Comparison of ENCODE assay signal across 23 cellular contexts in genomic region chr5:33526755-33527154, GRCh38.
"Had no signal": no experiment of that assay in that cellular context is flagged by ENCODE, and none has a peak within 500 bp of the region (broad histone marks: within the 10 kb centered on the region; RNA-seq: fewer than 3 reads in every experiment).

No MANE protein-coding gene starts in this region.

- H3K4me3 ChIP-seq: colonic mucosa, testis, vagina had no signal

- H3K36me3 ChIP-seq: colonic mucosa, vagina had no signal

- ATAC-seq: activated CD4-positive, CD25-positive, alpha-beta regulatory T cell treated with anti-CD3 and anti-CD28 coated beads, Interleukin-2, amount 50 U/mL, for 24 hours; activated CD8-positive, alpha-beta memory T cell treated with anti-CD3 and anti-CD28 coated beads, Interleukin-2, amount 10 ng/mL, durations not matched to agents 7 days and 5 days; left colon had no signal

- DNase-seq: activated CD4-positive, alpha-beta memory T cell treated with anti-CD3 and anti-CD28 coated beads, Interleukin-2, amount 10 ng/mL, durations not matched to agents 7 days and 5 days; activated CD4-positive, alpha-beta T cell treated with anti-CD3 and anti-CD28 coated beads, Interleukin-2, amount 10 ng/mL, durations not matched to agents 24 days and 14 days; activated CD8-positive, alpha-beta memory T cell treated with anti-CD3 and anti-CD28 coated beads, Interleukin-2, amount 10 ng/mL, durations not matched to agents 7 days and 5 days; activated gamma-delta T cell; activated naive CD4-positive, alpha-beta T cell treated with anti-CD3 and anti-CD28 coated beads, Interleukin-2, amount 50 U/mL, for 16 hours; activated T-cell treated with anti-CD3 and anti-CD28 coated beads for 4 hours; aorta; brain microvascular endothelial cell; colonic mucosa; left colon; mesenchymal stem cell; naive B cell; occipital lobe; stimulated activated CD4-positive, alpha-beta T cell treated with anti-CD3 and anti-CD28 coated beads, Interleukin-2, amount 100 ng/mL, for 48 hours; stimulated activated naive CD4-positive, alpha-beta T cell; testis; trophoblast cell had no signal

- H3K27me3 Mint-ChIP-seq: activated CD4-positive, alpha-beta memory T cell treated with anti-CD3 and anti-CD28 coated beads, Interleukin-2, amount 10 ng/mL, durations not matched to agents 7 days and 5 days; activated CD4-positive, alpha-beta T cell treated with anti-CD3 and anti-CD28 coated beads, Interleukin-2, amount 10 ng/mL, durations not matched to agents 24 days and 14 days; activated CD8-positive, alpha-beta memory T cell treated with anti-CD3 and anti-CD28 coated beads, Interleukin-2, amount 10 ng/mL, durations not matched to agents 7 days and 5 days had no signal

- H3K4me3 Mint-ChIP-seq: activated CD4-positive, alpha-beta memory T cell treated with anti-CD3 and anti-CD28 coated beads, Interleukin-2, amount 10 ng/mL, durations not matched to agents 7 days and 5 days; activated CD4-positive, alpha-beta T cell treated with anti-CD3 and anti-CD28 coated beads, Interleukin-2, amount 10 ng/mL, durations not matched to agents 24 days and 14 days; activated CD8-positive, alpha-beta memory T cell treated with anti-CD3 and anti-CD28 coated beads, Interleukin-2, amount 10 ng/mL, durations not matched to agents 7 days and 5 days; central memory CD8-positive, alpha-beta T cell; naive B cell; neural crest cell had no signal

- H3K9me3 Mint-ChIP-seq: activated CD4-positive, alpha-beta memory T cell treated with anti-CD3 and anti-CD28 coated beads, Interleukin-2, amount 10 ng/mL, durations not matched to agents 7 days and 5 days; activated CD4-positive, alpha-beta T cell treated with anti-CD3 and anti-CD28 coated beads, Interleukin-2, amount 10 ng/mL, durations not matched to agents 24 days and 14 days; central memory CD8-positive, alpha-beta T cell; neural crest cell had no signal

- H3K27me3 ChIP-seq: brain microvascular endothelial cell, colonic mucosa, testis, vagina had no signal

- H3K4me1 ChIP-seq: colonic mucosa, testis, vagina had no signal

- H3K9me3 ChIP-seq: colonic mucosa, testis, vagina had no signal

- H3K27ac Mint-ChIP-seq: activated CD4-positive, alpha-beta memory T cell treated with anti-CD3 and anti-CD28 coated beads, Interleukin-2, amount 10 ng/mL, durations not matched to agents 7 days and 5 days; activated CD4-positive, alpha-beta T cell treated with anti-CD3 and anti-CD28 coated beads, Interleukin-2, amount 10 ng/mL, durations not matched to agents 24 days and 14 days; activated CD8-positive, alpha-beta memory T cell treated with anti-CD3 and anti-CD28 coated beads, Interleukin-2, amount 10 ng/mL, durations not matched to agents 7 days and 5 days; naive B cell had no signal

- H3K27ac ChIP-seq: brain microvascular endothelial cell, colonic mucosa, epithelial cell of prostate, testis, vagina, VCaP had no signal

- H3K36me3 Mint-ChIP-seq: activated CD8-positive, alpha-beta memory T cell treated with anti-CD3 and anti-CD28 coated beads, Interleukin-2, amount 10 ng/mL, durations not matched to agents 7 days and 5 days; naive B cell had no signal

- H3K4me1 Mint-ChIP-seq: activated CD4-positive, alpha-beta memory T cell treated with anti-CD3 and anti-CD28 coated beads, Interleukin-2, amount 10 ng/mL, durations not matched to agents 7 days and 5 days; activated CD4-positive, alpha-beta T cell treated with anti-CD3 and anti-CD28 coated beads, Interleukin-2, amount 10 ng/mL, durations not matched to agents 24 days and 14 days; activated CD8-positive, alpha-beta memory T cell treated with anti-CD3 and anti-CD28 coated beads, Interleukin-2, amount 10 ng/mL, durations not matched to agents 7 days and 5 days; central memory CD8-positive, alpha-beta T cell; naive B cell had no signal
